In the genomic region with DNA sequence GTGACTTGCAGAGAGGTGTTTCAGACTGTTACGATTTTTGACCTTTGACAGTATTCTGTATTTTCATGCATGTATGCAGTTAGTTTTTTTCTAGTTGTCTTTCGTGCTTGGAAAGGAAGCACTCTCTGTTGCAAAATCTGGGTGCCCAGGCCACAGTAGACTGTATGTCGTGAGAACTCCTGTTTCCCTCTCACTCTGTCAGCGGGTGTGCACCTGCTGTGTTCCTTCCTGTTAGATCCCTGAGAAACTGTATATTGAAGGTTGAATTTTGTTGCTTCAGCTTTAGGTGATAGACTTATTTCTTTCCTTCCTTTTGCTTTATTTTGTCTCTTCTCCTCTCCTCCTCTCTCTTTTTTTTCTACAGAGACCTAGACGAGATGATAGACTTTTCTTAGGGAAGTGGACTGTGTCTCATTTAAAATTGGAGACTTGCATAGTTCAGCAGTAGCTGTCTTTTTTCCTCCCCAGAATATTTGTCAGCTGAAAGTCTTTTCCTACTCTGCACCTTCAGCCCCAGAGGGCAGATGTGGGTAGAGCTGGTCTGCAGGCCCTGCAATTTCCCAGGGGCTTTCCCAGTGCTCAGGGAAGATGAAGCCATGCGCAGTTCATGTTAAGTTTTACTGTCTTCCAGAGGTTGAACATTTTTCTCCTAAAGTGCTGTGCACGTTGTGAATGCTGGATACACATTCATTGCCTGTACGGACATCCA, we compare ENCODE assay signal across 8 cellular contexts. TPM values are rescaled to one million over a fixed set of nuclear protein-coding genes. Genes with fewer than 3 reads are reported as not detected.
DNase-seq lines count a peak whose midpoint lies in the region; ATAC-seq and TF ChIP-seq lines count a peak whose summit lies in the region.

No MANE protein-coding gene starts in this region.

- DNase-seq in DMS53 (lab: John Stamatoyannopoulos, UW) (peak; percentile 54), LNCaP clone FGC (ENCODE audit: low read depth) (no peak), fibroblast of peridontal ligament (ENCODE audit: extremely low read depth) (peak; percentile 6), pons (ENCODE audit: low spot score) (peak; percentile 46), superior temporal gyrus (ENCODE audit: extremely low spot score) (no peak)
- DNase-seq in activated CD8-positive, alpha-beta T cell treated with anti-CD3 and anti-CD28 coated beads, Interleukin-2, amount 10 ng/mL, durations not matched to agents 7 days and 5 days = peak; percentile 54

- POLR2A ChIA-PET in activated CD8-positive, alpha-beta T cell treated with anti-CD3 and anti-CD28 coated beads, Interleukin-2, amount 10 ng/mL, durations not matched to agents 7 days and 5 days (lab: Charles Lee) = interaction anchor here (0.7 to 3.9 kb wide), 8 partner anchors 8 to 75 kb away, joined by 3 to 37 read pairs (median 4); no protein-coding TSS in a partner anchor

- peak overlapping the region; percentile 83 for H3K4me3 ChIP-seq in LNCaP clone FGC (ENCODE audit: low read depth, low read length)

- peaks cover 28% of the 10 kb centered on the region for H3K36me3 Mint-ChIP-seq in activated CD8-positive, alpha-beta T cell treated with anti-CD3 and anti-CD28 coated beads, Interleukin-2, amount 10 ng/mL, durations not matched to agents 7 days and 5 days (ENCODE audit: low read depth)

- ATAC-seq in activated CD8-positive, alpha-beta T cell treated with anti-CD3 and anti-CD28 coated beads, Interleukin-2, amount 10 ng/mL, durations not matched to agents 7 days and 5 days = peak; percentile 18
- ATAC-seq in HG03354 (IDR thresholded peaks at IDR 0.05; ENCODE audit: poor library complexity, severe bottlenecking, unreplicated experiment) (no peak), HG02763 (IDR thresholded peaks at IDR 0.05; ENCODE audit: unreplicated experiment) (no peak)

- no peak for TF ChIP-seq CTCF in LNCaP clone FGC (IDR thresholded peaks at IDR 0.05; ENCODE audit: control insufficient read depth, extremely low read depth, insufficient read depth)

- CTCF ChIA-PET in activated CD8-positive, alpha-beta T cell treated with anti-CD3 and anti-CD28 coated beads, Interleukin-2, amount 10 ng/mL, durations not matched to agents 7 days and 5 days (lab: Charles Lee) = interaction anchor here (0.6 to 2.0 kb wide), 9 partner anchors 8 to 464 kb away, joined by 3 to 22 read pairs (median 3); no protein-coding TSS in a partner anchor

- H3K4me3 Mint-ChIP-seq in activated CD8-positive, alpha-beta T cell treated with anti-CD3 and anti-CD28 coated beads, Interleukin-2, amount 10 ng/mL, durations not matched to agents 7 days and 5 days = peak overlapping the region; percentile 90

- H3K27ac Mint-ChIP-seq in activated CD8-positive, alpha-beta T cell treated with anti-CD3 and anti-CD28 coated beads, Interleukin-2, amount 10 ng/mL, durations not matched to agents 7 days and 5 days = peak overlapping the region; percentile 87

- H3K27me3 Mint-ChIP-seq in activated CD8-positive, alpha-beta T cell treated with anti-CD3 and anti-CD28 coated beads, Interleukin-2, amount 10 ng/mL, durations not matched to agents 7 days and 5 days (ENCODE audit: low read depth) = no peaks in the 10 kb centered on the region

- H3K4me1 Mint-ChIP-seq in activated CD8-positive, alpha-beta T cell treated with anti-CD3 and anti-CD28 coated beads, Interleukin-2, amount 10 ng/mL, durations not matched to agents 7 days and 5 days (ENCODE audit: low read depth) = peaks cover 57% of the 10 kb centered on the region

- no peaks in the 10 kb centered on the region for H3K9me3 Mint-ChIP-seq in activated CD8-positive, alpha-beta T cell treated with anti-CD3 and anti-CD28 coated beads, Interleukin-2, amount 10 ng/mL, durations not matched to agents 7 days and 5 days (ENCODE audit: insufficient read depth)

RNA-seq across cellular contexts. Expression of gene TRAPPC10, which starts 1.4 kb away (rescaled TPM):
- 10 to 100 TPM; 72.2 to 82.7 TPM for total RNA-seq in activated CD8-positive, alpha-beta T cell treated with anti-CD3 and anti-CD28 coated beads, Interleukin-2, amount 10 ng/mL, durations not matched to agents 7 days and 5 days

Comparison
In these comparisons a context has a peak if more than half of its experiments do, and no peak if none do; other contexts are left out.
1. DNase-seq: peak in DMS53 (single experiment), activated CD8-positive, alpha-beta T cell treated with anti-CD3 and anti-CD28 coated beads, Interleukin-2, amount 10 ng/mL, durations not matched to agents 7 days and 5 days (single experiment), fibroblast of peridontal ligament (single experiment) and pons (single experiment); none in LNCaP clone FGC (single experiment) and superior temporal gyrus (single experiment).